Comparison of ENCODE assay signal across 1 cellular context in genomic region chr1:32023351-32023750, GRCh38.
TF ChIP-seq lines count a peak whose summit lies in the region.

No MANE protein-coding gene starts in this region.

TF ChIP-seq in GM12878, 131 proteins besides CTCF, POLR2A, EP300 and RAD21:
- TF ChIP-seq NR2F1 (conservative IDR thresholded peaks at IDR 0.05) (no peak), CREM (IDR thresholded peaks at IDR 0.05; ENCODE audit: low read depth) (no peak), CBFB (IDR thresholded peaks at IDR 0.05; ENCODE audit: low read depth) (no peak), HDAC2 (IDR thresholded peaks at IDR 0.05) (no peak), NKRF (conservative IDR thresholded peaks at IDR 0.05) (no peak), POLR2AphosphoS5 (IDR thresholded peaks at IDR 0.05; ENCODE audit: low read length) (no peak), CEBPB (IDR thresholded peaks at IDR 0.05; ENCODE audit: borderline replicate concordance in 1 of 2, low read depth in 2 of 2, low read length in 2 of 2) (no peak), IKZF1 (conservative IDR thresholded peaks at IDR 0.05) (no peak), YBX1 (IDR thresholded peaks at IDR 0.05) (no peak), GATAD2B (conservative IDR thresholded peaks at IDR 0.05; ENCODE audit: low read depth) (no peak), NFXL1 (IDR thresholded peaks at IDR 0.05; ENCODE audit: borderline replicate concordance) (no peak)
TF ChIP-seq in GM12878: peak in this region for 0.
